In genomic region chr17:38735161-38735997, GRCh38 we compare ENCODE assay signal across 8 cellular contexts. TPM values are rescaled to one million over a fixed set of nuclear protein-coding genes. Genes with fewer than 3 reads are reported as not detected.
DNase-seq lines count a peak whose midpoint lies in the region; ATAC-seq and TF ChIP-seq lines count a peak whose summit lies in the region.

No MANE protein-coding gene starts in this region.

- TF ChIP-seq CTCF in fibroblast of mammary gland (conservative IDR thresholded peaks at IDR 0.05; ENCODE audit: control insufficient read depth, insufficient read depth, low read depth, low read length) (peak; percentile 85), osteocyte (IDR thresholded peaks at IDR 0.05) (peak; percentile 85)

- no peaks in the 10 kb centered on the region for H3K9me3 Mint-ChIP-seq in activated T-cell treated with anti-CD3 and anti-CD28 coated beads, Interleukin-2, amount 50 U/mL, for 4 hours
- H3K9me3 Mint-ChIP-seq in osteocyte (ENCODE audit: unreplicated experiment) = no peaks in the 10 kb centered on the region

- H3K27me3 Mint-ChIP-seq in activated T-cell treated with anti-CD3 and anti-CD28 coated beads, Interleukin-2, amount 50 U/mL, for 4 hours (ENCODE audit: low read depth) = no peaks in the 10 kb centered on the region
- no peaks in the 10 kb centered on the region for H3K27me3 Mint-ChIP-seq in osteocyte (ENCODE audit: unreplicated experiment)

- peaks cover 2% of the 10 kb centered on the region for H3K36me3 Mint-ChIP-seq in activated T-cell treated with anti-CD3 and anti-CD28 coated beads, Interleukin-2, amount 50 U/mL, for 4 hours (ENCODE audit: insufficient read depth)
- H3K36me3 Mint-ChIP-seq in osteocyte (ENCODE audit: unreplicated experiment) = peaks cover 22% of the 10 kb centered on the region

- DNase-seq in NCI-H345 (lab: John Stamatoyannopoulos, UW) (peak; percentile 41), NCI-H345 treated with DMSO at 0.1 percent for 48 hours (lab: John Stamatoyannopoulos, UW; ENCODE audit: unreplicated experiment) (no peak), NCI-H82 treated with DMSO at 0.1 percent for 48 hours (lab: John Stamatoyannopoulos, UW; ENCODE audit: unreplicated experiment) (peak; percentile 18), fibroblast of mammary gland (ENCODE audit: low read depth) (no peak), osteocyte (ENCODE audit: extremely low spot score, unreplicated experiment) (no peak), ureter (ENCODE audit: low spot score) (peak; percentile 70), NOMO-1 treated with DMSO at 0.1 percent for 48 hours (lab: John Stamatoyannopoulos, UW; ENCODE audit: unreplicated experiment) (no peak)
- peak; percentile 79 for DNase-seq in activated T-cell treated with anti-CD3 and anti-CD28 coated beads, Interleukin-2, amount 50 U/mL, for 4 hours

- no peak overlapping the region for H3K4me3 Mint-ChIP-seq in activated T-cell treated with anti-CD3 and anti-CD28 coated beads, Interleukin-2, amount 50 U/mL, for 4 hours
- no peak overlapping the region for H3K4me3 Mint-ChIP-seq in osteocyte (ENCODE audit: unreplicated experiment)

- peak overlapping the region; percentile 27 for H3K27ac Mint-ChIP-seq in osteocyte (ENCODE audit: unreplicated experiment)

- no peak overlapping the region for H3K4me3 ChIP-seq in fibroblast of mammary gland (ENCODE audit: control insufficient read depth, low read depth, low read length)

- ATAC-seq in activated T-cell treated with anti-CD3 and anti-CD28 coated beads, Interleukin-2, amount 50 U/mL, for 4 hours = no peak

- H3K4me1 Mint-ChIP-seq in activated T-cell treated with anti-CD3 and anti-CD28 coated beads, Interleukin-2, amount 50 U/mL, for 4 hours (ENCODE audit: low read depth) = peaks cover 48% of the 10 kb centered on the region
- peaks cover 24% of the 10 kb centered on the region for H3K4me1 Mint-ChIP-seq in osteocyte (ENCODE audit: unreplicated experiment)

RNA-seq across cellular contexts. Expression of gene CISD3, which starts 5.2 kb away (rescaled TPM):
- total RNA-seq in activated T-cell treated with anti-CD3 and anti-CD28 coated beads, Interleukin-2, amount 50 U/mL, for 4 hours = 10 to 100 TPM; 47.2 to 73.3 (median 67.8) TPM
- total RNA-seq in osteocyte (15.0 and 16.7 TPM in 2 replicates), ureter (60.1 TPM)

RNA-seq across cellular contexts. Expression of gene PCGF2, which starts 12.8 kb away (rescaled TPM):
- total RNA-seq in activated T-cell treated with anti-CD3 and anti-CD28 coated beads, Interleukin-2, amount 50 U/mL, for 4 hours = under 1 TPM; 0.16 to 0.58 (median 0.43) TPM
- 66.1 and 66.9 TPM in 2 replicates for total RNA-seq in osteocyte
- total RNA-seq in ureter = 54.5 TPM

RNA-seq across cellular contexts. Expression of gene PSMB3, which starts 17.2 kb away (rescaled TPM):
- total RNA-seq in activated T-cell treated with anti-CD3 and anti-CD28 coated beads, Interleukin-2, amount 50 U/mL, for 4 hours = 100 to 1,000 TPM; 527 to 569 (median 554) TPM
- total RNA-seq in osteocyte (144 TPM in 2 replicates), ureter (156 TPM)

RNA-seq across cellular contexts. Expression of gene MLLT6, which starts 30.3 kb away (rescaled TPM):
- total RNA-seq in activated T-cell treated with anti-CD3 and anti-CD28 coated beads, Interleukin-2, amount 50 U/mL, for 4 hours = 100 to 1,000 TPM; 263 to 315 (median 286) TPM
- total RNA-seq in osteocyte (96.1 and 107 TPM in 2 replicates), ureter (209 TPM)

Comparison
In these comparisons a context has a peak if more than half of its experiments do, and no peak if none do; other contexts are left out.
1. DNase-seq: peak in NCI-H345 (single experiment), NCI-H82 treated with DMSO at 0.1 percent for 48 hours (single experiment), activated T-cell treated with anti-CD3 and anti-CD28 coated beads, Interleukin-2, amount 50 U/mL, for 4 hours (single experiment) and ureter (single experiment); none in NCI-H345 treated with DMSO at 0.1 percent for 48 hours (single experiment), fibroblast of mammary gland (single experiment), osteocyte (single experiment) and NOMO-1 treated with DMSO at 0.1 percent for 48 hours (single experiment).
2. RNA of gene PCGF2, which starts 12.8 kb away (total RNA-seq): 66.1 to 66.9 TPM in osteocyte and 54.5 TPM in ureter (single experiment); 0.16 to 0.58 TPM in activated T-cell treated with anti-CD3 and anti-CD28 coated beads, Interleukin-2, amount 50 U/mL, for 4 hours; every median in the first group is over 10 times any median in the second.